ENCODE assay signal across 23 cellular contexts in the genomic region with DNA sequence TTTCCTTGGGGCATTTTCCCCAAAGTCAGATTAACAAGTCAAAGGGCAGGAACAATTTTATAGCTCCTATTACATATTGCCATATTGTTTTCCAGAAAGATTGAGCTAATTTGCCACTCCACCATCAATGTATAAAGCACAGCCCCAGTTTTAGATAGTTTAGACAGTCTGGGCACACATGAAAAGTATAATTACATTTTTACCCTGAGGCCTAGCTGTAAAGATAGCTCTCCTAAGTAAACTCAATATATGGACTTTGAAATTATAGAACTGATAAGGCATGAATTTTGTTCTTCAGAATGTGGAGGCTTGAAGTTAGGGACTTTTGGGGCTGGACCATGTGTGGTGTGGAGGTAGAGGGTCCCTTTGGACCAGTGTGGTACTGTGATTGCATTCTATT.
"Had no signal": no experiment of that assay in that cellular context is flagged by ENCODE, and none has a peak within 500 bp of the region (broad histone marks: within the 10 kb centered on the region; RNA-seq: fewer than 3 reads in every experiment).

No MANE protein-coding gene starts in this region.

- H3K27me3 Mint-ChIP-seq: stimulated activated memory B cell treated with anti-CD40 and anti-IgM and Interleukin-4, amounts not matched to agents 10 μg/mL and 1 μg/mL and 100 μg/mL, for 72 hours had no signal

- ATAC-seq: left lobe of liver; naive thymus-derived CD8-positive, alpha-beta T cell; stimulated activated memory B cell treated with anti-CD40 and anti-IgM and Interleukin-4, amounts not matched to agents 10 μg/mL and 1 μg/mL and 100 μg/mL, for 72 hours had no signal

- FAIRE-seq: endometrium had no signal

- H3K4me1 Mint-ChIP-seq: naive thymus-derived CD8-positive, alpha-beta T cell; neural crest cell; stimulated activated memory B cell treated with anti-CD40 and anti-IgM and Interleukin-4, amounts not matched to agents 10 μg/mL and 1 μg/mL and 100 μg/mL, for 72 hours had no signal

- H3K79me2 ChIP-seq: hepatocyte had no signal

- H3K4me2 ChIP-seq: hepatocyte had no signal

- H2AFZ ChIP-seq: hepatocyte had no signal

- H3K9me3 Mint-ChIP-seq: naive thymus-derived CD8-positive, alpha-beta T cell; neural crest cell; stimulated activated memory B cell treated with anti-CD40 and anti-IgM and Interleukin-4, amounts not matched to agents 10 μg/mL and 1 μg/mL and 100 μg/mL, for 72 hours; stimulated activated naive CD8-positive, alpha-beta T cell treated with anti-CD3 and anti-CD28 coated beads, Interleukin-15, Interleukin-2, amounts not matched to agents 100 ng/mL and 50 ng/mL, for 24 hours had no signal

- H3K4me3 Mint-ChIP-seq: naive thymus-derived CD8-positive, alpha-beta T cell; neural crest cell; stimulated activated memory B cell treated with anti-CD40 and anti-IgM and Interleukin-4, amounts not matched to agents 10 μg/mL and 1 μg/mL and 100 μg/mL, for 72 hours; stimulated activated naive CD8-positive, alpha-beta T cell treated with anti-CD3 and anti-CD28 coated beads, Interleukin-15, Interleukin-2, amounts not matched to agents 100 ng/mL and 50 ng/mL, for 24 hours had no signal

- DNase-seq: central memory CD4-positive, alpha-beta T cell; effector memory CD4-positive, alpha-beta T cell; foreskin fibroblast; head of caudate nucleus; kidney glomerular epithelial cell; naive thymus-derived CD8-positive, alpha-beta T cell; posterior cingulate gyrus; spleen; stimulated activated CD4-positive, alpha-beta T cell treated with anti-CD3 and anti-CD28 coated beads, Interleukin-15, amount 100 ng/mL, for 24 hours; stimulated activated CD4-positive, alpha-beta T cell treated with anti-CD3 and anti-CD28 coated beads, Interleukin-1b, Interleukin-23, amount 100 ng/mL, for 48 hours; stimulated activated CD4-positive, alpha-beta T cell treated with anti-CD3 and anti-CD28 coated beads, Interleukin-4, amount 100 ng/mL, for 24 hours; upper lobe of left lung; uterus had no signal

- H3K9me3 ChIP-seq: esophagus muscularis mucosa, right atrium auricular region, spleen, thoracic aorta, upper lobe of left lung, uterus had no signal

- H3K4me1 ChIP-seq: esophagus muscularis mucosa, right atrium auricular region, upper lobe of left lung, uterus had no signal

- H3K4me3 ChIP-seq: esophagus muscularis mucosa, hepatocyte, right atrium auricular region, spleen, thoracic aorta, upper lobe of left lung, uterus had no signal

- H3K27me3 ChIP-seq: esophagus muscularis mucosa, hepatocyte, right atrium auricular region, spleen, upper lobe of left lung, uterus had no signal

- H3K36me3 ChIP-seq: esophagus muscularis mucosa, right atrium auricular region, spleen, thoracic aorta, upper lobe of left lung, uterus had no signal

- H3K36me3 Mint-ChIP-seq: naive thymus-derived CD8-positive, alpha-beta T cell; stimulated activated memory B cell treated with anti-CD40 and anti-IgM and Interleukin-4, amounts not matched to agents 10 μg/mL and 1 μg/mL and 100 μg/mL, for 72 hours had no signal

- H3K27ac Mint-ChIP-seq: naive thymus-derived CD8-positive, alpha-beta T cell; stimulated activated memory B cell treated with anti-CD40 and anti-IgM and Interleukin-4, amounts not matched to agents 10 μg/mL and 1 μg/mL and 100 μg/mL, for 72 hours; stimulated activated naive CD8-positive, alpha-beta T cell treated with anti-CD3 and anti-CD28 coated beads, Interleukin-15, Interleukin-2, amounts not matched to agents 100 ng/mL and 50 ng/mL, for 24 hours had no signal

- H3K27ac ChIP-seq: epithelial cell of prostate, esophagus muscularis mucosa, hepatocyte, right atrium auricular region, thoracic aorta, upper lobe of left lung had no signal
